ENCODE assay signal across 24 cellular contexts in genomic region chr18:6759579-6759978, GRCh38. TPM values are rescaled to one million over a fixed set of nuclear protein-coding genes. Genes with fewer than 3 reads are reported as not detected.
DNase-seq lines count a peak whose midpoint lies in the region; ATAC-seq and TF ChIP-seq lines count a peak whose summit lies in the region.
"Had no signal": no experiment of that assay in that cellular context is flagged by ENCODE, and none has a peak within 500 bp of the region (broad histone marks: within the 10 kb centered on the region; RNA-seq: fewer than 3 reads in every experiment).

No MANE protein-coding gene starts in this region.

- no peaks in the 10 kb centered on the region for H3K27me3 ChIP-seq in KMS-11 (ENCODE audit: insufficient read depth, low read depth)

- H2AFZ ChIP-seq in KMS-11 (ENCODE audit: low read depth), result no peak overlapping the region; the same call in 1 of the 2 replicates
- H2AFZ ChIP-seq: GM23248 had no signal

- no peaks in the 10 kb centered on the region for H3K36me3 ChIP-seq in KMS-11 (ENCODE audit: insufficient read depth)

- no peak overlapping the region for H3K4me3 Mint-ChIP-seq in WTC11
- no peak overlapping the region for H3K4me3 Mint-ChIP-seq in nephron
- H3K4me3 Mint-ChIP-seq in activated T-cell treated with anti-CD3 and anti-CD28 coated beads, Interleukin-2, amount 50 U/mL, for 4 hours, result no peak overlapping the region
- H3K4me3 Mint-ChIP-seq in stimulated activated naive B cell treated with anti-CD40 and anti-IgM and Interleukin-4, amounts not matched to agents 10 μg/mL and 1 μg/mL and 100 μg/mL, for 72 hours, result no peak overlapping the region
- H3K4me3 Mint-ChIP-seq: B cell, CD14-positive monocyte had no signal

- no peaks in the 10 kb centered on the region for H3K79me2 ChIP-seq in KMS-11 (ENCODE audit: insufficient read depth, low read depth)

- H3K4me2 ChIP-seq in KMS-11, result peak overlapping the region; percentile 28; the same call in 1 of the 2 replicates
- H3K4me2 ChIP-seq: A549, SK-N-SH had no signal

- peaks cover 13% of the 10 kb centered on the region for H3K4me1 ChIP-seq in KMS-11 (ENCODE audit: low read depth, poor library complexity, severe bottlenecking)
- H3K4me1 ChIP-seq: A549 had no signal

- no peaks in the 10 kb centered on the region for H4K20me1 ChIP-seq in KMS-11 (ENCODE audit: insufficient read depth)

- ATAC-seq in WTC11, result no peak; the same call in 1 of the 2 replicates
- no peak for ATAC-seq in activated T-cell treated with anti-CD3 and anti-CD28 coated beads, Interleukin-2, amount 50 U/mL, for 4 hours
- no peak for ATAC-seq in HG02870 (IDR thresholded peaks at IDR 0.05; ENCODE audit: unreplicated experiment)
- no peak for ATAC-seq in stimulated activated naive B cell treated with anti-CD40 and anti-IgM and Interleukin-4, amounts not matched to agents 10 μg/mL and 1 μg/mL and 100 μg/mL, for 72 hours (replicated peaks)
- ATAC-seq in GM21529 (IDR thresholded peaks at IDR 0.05; ENCODE audit: unreplicated experiment), result no peak
- ATAC-seq: A549, HCT116 had no signal

- H3K27me3 Mint-ChIP-seq in WTC11 (ENCODE audit: low read depth), result no peaks in the 10 kb centered on the region
- no peaks in the 10 kb centered on the region for H3K27me3 Mint-ChIP-seq in nephron (ENCODE audit: low read depth)
- no peaks in the 10 kb centered on the region for H3K27me3 Mint-ChIP-seq in activated T-cell treated with anti-CD3 and anti-CD28 coated beads, Interleukin-2, amount 50 U/mL, for 4 hours (ENCODE audit: low read depth)
- H3K27me3 Mint-ChIP-seq in stimulated activated naive B cell treated with anti-CD40 and anti-IgM and Interleukin-4, amounts not matched to agents 10 μg/mL and 1 μg/mL and 100 μg/mL, for 72 hours, result no peaks in the 10 kb centered on the region
- H3K27me3 Mint-ChIP-seq: B cell had no signal

- POLR2A ChIA-PET in WTC11 (lab: Charles Lee), result no interaction called here

- H3K36me3 Mint-ChIP-seq in WTC11, result no peaks in the 10 kb centered on the region
- H3K36me3 Mint-ChIP-seq in nephron (ENCODE audit: low read depth), result peaks cover 16% of the 10 kb centered on the region
- no peaks in the 10 kb centered on the region for H3K36me3 Mint-ChIP-seq in activated T-cell treated with anti-CD3 and anti-CD28 coated beads, Interleukin-2, amount 50 U/mL, for 4 hours (ENCODE audit: insufficient read depth)
- no peaks in the 10 kb centered on the region for H3K36me3 Mint-ChIP-seq in stimulated activated naive B cell treated with anti-CD40 and anti-IgM and Interleukin-4, amounts not matched to agents 10 μg/mL and 1 μg/mL and 100 μg/mL, for 72 hours
- H3K36me3 Mint-ChIP-seq: CD14-positive monocyte had no signal

- H3K4me1 Mint-ChIP-seq in WTC11 (peaks cover 58% of the 10 kb centered on the region), nephron (peaks cover 71% of the 10 kb centered on the region)
- H3K4me1 Mint-ChIP-seq in activated T-cell treated with anti-CD3 and anti-CD28 coated beads, Interleukin-2, amount 50 U/mL, for 4 hours (ENCODE audit: low read depth), result no peaks in the 10 kb centered on the region
- no peaks in the 10 kb centered on the region for H3K4me1 Mint-ChIP-seq in stimulated activated naive B cell treated with anti-CD40 and anti-IgM and Interleukin-4, amounts not matched to agents 10 μg/mL and 1 μg/mL and 100 μg/mL, for 72 hours
- H3K4me1 Mint-ChIP-seq: B cell, CD14-positive monocyte had no signal

- H3K27ac ChIP-seq in KMS-11, result no peak overlapping the region
- H3K27ac ChIP-seq: A549, GM23248, RWPE1 had no signal

- H3K9me3 Mint-ChIP-seq in WTC11, result no peaks in the 10 kb centered on the region
- no peaks in the 10 kb centered on the region for H3K9me3 Mint-ChIP-seq in nephron
- H3K9me3 Mint-ChIP-seq in activated T-cell treated with anti-CD3 and anti-CD28 coated beads, Interleukin-2, amount 50 U/mL, for 4 hours, result no peaks in the 10 kb centered on the region
- H3K9me3 Mint-ChIP-seq in stimulated activated naive B cell treated with anti-CD40 and anti-IgM and Interleukin-4, amounts not matched to agents 10 μg/mL and 1 μg/mL and 100 μg/mL, for 72 hours, result no peaks in the 10 kb centered on the region

- TF ChIP-seq CTCF in KMS-11 (conservative IDR thresholded peaks at IDR 0.05; ENCODE audit: low read depth, low read length) (no peak), WTC11 (IDR thresholded peaks at IDR 0.05) (no peak), nephron (IDR thresholded peaks at IDR 0.05; ENCODE audit: unreplicated experiment in 3 of 3) (no peak)

- CTCF ChIA-PET in WTC11 (lab: Charles Lee), result no interaction called here

- DNase-seq in DMS79 treated with DMSO at 0.1 percent for 48 hours (lab: John Stamatoyannopoulos, UW) (peak; percentile 20), WTC11 (ENCODE audit: low spot score) (no peak)
- DNase-seq in activated T-cell treated with anti-CD3 and anti-CD28 coated beads, Interleukin-2, amount 50 U/mL, for 4 hours, result no peak
- no peak for DNase-seq in stimulated activated naive B cell treated with anti-CD40 and anti-IgM and Interleukin-4, amounts not matched to agents 10 μg/mL and 1 μg/mL and 100 μg/mL, for 72 hours
- DNase-seq: EL; GF-D8; GM23248; KG1; NCI-H1105; NCI-H146; NCI-H2029; NCI-H446; NK-92 treated with Interleukin-12 subunit alpha and Interleukin-12 subunit beta, amount 100 ng/mL, for 24 hours; SHP77 treated with DMSO at 0.1 percent for 48 hours; SK-N-SH had no signal

- H3K27ac Mint-ChIP-seq in WTC11, result peak overlapping the region; percentile 13
- H3K27ac Mint-ChIP-seq in nephron, result peak overlapping the region; percentile 11 to 88 (median 81)
- H3K27ac Mint-ChIP-seq in stimulated activated naive B cell treated with anti-CD40 and anti-IgM and Interleukin-4, amounts not matched to agents 10 μg/mL and 1 μg/mL and 100 μg/mL, for 72 hours, result no peak overlapping the region
- H3K27ac Mint-ChIP-seq: B cell, CD14-positive monocyte had no signal

- no peak overlapping the region for H3K9ac ChIP-seq in KMS-11
- H3K9ac ChIP-seq: GM23248, SK-N-SH had no signal

- H3K4me3 ChIP-seq in KMS-11 (IDR thresholded peaks at IDR 0.05; ENCODE audit: insufficient read depth, low read depth, low read length), result no peak overlapping the region
- H3K4me3 ChIP-seq: A549, GM23248 had no signal

TF ChIP-seq in WTC11, 78 proteins besides CTCF, POLR2A, EP300 and RAD21:
- TF ChIP-seq ELF4 (CRISPR knock-in tag; IDR thresholded peaks at IDR 0.05; ENCODE audit: low read depth) (no peak), IRF1 (CRISPR knock-in tag; IDR thresholded peaks at IDR 0.05) (no peak), ZNF232 (CRISPR knock-in tag; IDR thresholded peaks at IDR 0.05) (no peak), GABPB1 (CRISPR knock-in tag; IDR thresholded peaks at IDR 0.05) (no peak), E2F4 (CRISPR knock-in tag; IDR thresholded peaks at IDR 0.05; ENCODE audit: borderline replicate concordance, low read depth) (no peak)

RNA-seq across cellular contexts. Expression of gene ARHGAP28, which starts 30.1 kb away (rescaled TPM):
- 10.5 to 14.8 TPM (median 10.7 TPM) in 3 replicates for total RNA-seq in WTC11 (2021)
- not detected for total RNA-seq in activated T-cell treated with anti-CD3 and anti-CD28 coated beads, Interleukin-2, amount 50 U/mL, for 4 hours
- total RNA-seq: B cell, GM23248 had no signal
